Comparison of ENCODE assay signal across 1 cellular context in the genomic region with DNA sequence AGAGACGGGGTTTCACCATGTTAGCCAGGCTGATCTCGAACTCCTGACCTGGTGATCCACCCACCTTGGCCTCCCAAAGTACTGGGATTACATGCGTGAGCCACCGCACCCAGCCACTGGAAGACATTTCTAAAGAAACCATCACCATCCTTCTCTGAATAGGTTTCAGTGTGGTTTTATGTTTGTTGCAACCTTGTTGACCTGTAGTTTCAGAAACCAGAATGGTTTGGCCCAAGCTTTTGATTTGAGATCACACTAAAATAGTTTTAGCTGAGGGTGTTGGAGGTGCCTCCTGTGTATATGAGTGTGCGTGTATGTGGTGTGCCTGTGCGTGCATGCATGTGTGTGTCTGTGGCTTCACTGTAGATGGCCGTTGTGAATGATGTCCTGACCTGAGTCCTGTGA.
A peak's percentile ranks its signal among the peaks of the same experiment; 100 is the strongest.
TF ChIP-seq lines count a peak whose summit lies in the region.

No MANE protein-coding gene starts in this region.

TF ChIP-seq in GM12878, 131 proteins besides CTCF, POLR2A, EP300 and RAD21 (continued from another document):
- TF ChIP-seq, protein P1, sequence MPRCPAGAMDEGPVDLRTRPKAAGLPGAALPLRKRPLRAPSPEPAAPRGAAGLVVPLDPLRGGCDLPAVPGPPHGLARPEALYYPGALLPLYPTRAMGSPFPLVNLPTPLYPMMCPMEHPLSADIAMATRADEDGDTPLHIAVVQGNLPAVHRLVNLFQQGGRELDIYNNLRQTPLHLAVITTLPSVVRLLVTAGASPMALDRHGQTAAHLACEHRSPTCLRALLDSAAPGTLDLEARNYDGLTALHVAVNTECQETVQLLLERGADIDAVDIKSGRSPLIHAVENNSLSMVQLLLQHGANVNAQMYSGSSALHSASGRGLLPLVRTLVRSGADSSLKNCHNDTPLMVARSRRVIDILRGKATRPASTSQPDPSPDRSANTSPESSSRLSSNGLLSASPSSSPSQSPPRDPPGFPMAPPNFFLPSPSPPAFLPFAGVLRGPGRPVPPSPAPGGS (IDR thresholded peaks at IDR 0.05; ENCODE audit: borderline replicate concordance, insufficient read depth, low read depth, low read length, poor library complexity, severe bottlenecking), result peak; percentile 17
- TF ChIP-seq NR2C1 (IDR thresholded peaks at IDR 0.05) (no peak), KDM1A (IDR thresholded peaks at IDR 0.05; ENCODE audit: borderline replicate concordance) (no peak), PAX5 (IDR thresholded peaks at IDR 0.05; ENCODE audit: borderline replicate concordance, low read depth, low read length) (peak; percentile 78), WRNIP1 (IDR thresholded peaks at IDR 0.05; ENCODE audit: borderline replicate concordance, low read depth, low read length) (no peak), CBX5 (IDR thresholded peaks at IDR 0.05; ENCODE audit: low read depth) (no peak), CHD1 (IDR thresholded peaks at IDR 0.05; ENCODE audit: low read depth, low read length) (no peak), GABPA (IDR thresholded peaks at IDR 0.05; ENCODE audit: low read depth) (no peak), EZH2 (IDR thresholded peaks at IDR 0.05; ENCODE audit: borderline replicate concordance, control insufficient read depth, low read depth, low read length) (no peak), RELA (IDR thresholded peaks at IDR 0.05; ENCODE audit: borderline replicate concordance, partially characterized antibody) (no peak), SMC3 (IDR thresholded peaks at IDR 0.05; ENCODE audit: borderline replicate concordance, low read length) (no peak), ZSCAN29 (IDR thresholded peaks at IDR 0.05) (no peak)
- TF ChIP-seq, protein P2, sequence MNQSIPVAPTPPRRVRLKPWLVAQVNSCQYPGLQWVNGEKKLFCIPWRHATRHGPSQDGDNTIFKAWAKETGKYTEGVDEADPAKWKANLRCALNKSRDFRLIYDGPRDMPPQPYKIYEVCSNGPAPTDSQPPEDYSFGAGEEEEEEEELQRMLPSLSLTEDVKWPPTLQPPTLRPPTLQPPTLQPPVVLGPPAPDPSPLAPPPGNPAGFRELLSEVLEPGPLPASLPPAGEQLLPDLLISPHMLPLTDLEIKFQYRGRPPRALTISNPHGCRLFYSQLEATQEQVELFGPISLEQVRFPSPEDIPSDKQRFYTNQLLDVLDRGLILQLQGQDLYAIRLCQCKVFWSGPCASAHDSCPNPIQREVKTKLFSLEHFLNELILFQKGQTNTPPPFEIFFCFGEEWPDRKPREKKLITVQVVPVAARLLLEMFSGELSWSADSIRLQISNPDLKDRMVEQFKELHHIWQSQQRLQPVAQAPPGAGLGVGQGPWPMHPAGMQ (IDR thresholded peaks at IDR 0.05; ENCODE audit: borderline replicate concordance), result peak; percentile 63; the same call in 1 of the 2 replicates
- TF ChIP-seq, protein P3, sequence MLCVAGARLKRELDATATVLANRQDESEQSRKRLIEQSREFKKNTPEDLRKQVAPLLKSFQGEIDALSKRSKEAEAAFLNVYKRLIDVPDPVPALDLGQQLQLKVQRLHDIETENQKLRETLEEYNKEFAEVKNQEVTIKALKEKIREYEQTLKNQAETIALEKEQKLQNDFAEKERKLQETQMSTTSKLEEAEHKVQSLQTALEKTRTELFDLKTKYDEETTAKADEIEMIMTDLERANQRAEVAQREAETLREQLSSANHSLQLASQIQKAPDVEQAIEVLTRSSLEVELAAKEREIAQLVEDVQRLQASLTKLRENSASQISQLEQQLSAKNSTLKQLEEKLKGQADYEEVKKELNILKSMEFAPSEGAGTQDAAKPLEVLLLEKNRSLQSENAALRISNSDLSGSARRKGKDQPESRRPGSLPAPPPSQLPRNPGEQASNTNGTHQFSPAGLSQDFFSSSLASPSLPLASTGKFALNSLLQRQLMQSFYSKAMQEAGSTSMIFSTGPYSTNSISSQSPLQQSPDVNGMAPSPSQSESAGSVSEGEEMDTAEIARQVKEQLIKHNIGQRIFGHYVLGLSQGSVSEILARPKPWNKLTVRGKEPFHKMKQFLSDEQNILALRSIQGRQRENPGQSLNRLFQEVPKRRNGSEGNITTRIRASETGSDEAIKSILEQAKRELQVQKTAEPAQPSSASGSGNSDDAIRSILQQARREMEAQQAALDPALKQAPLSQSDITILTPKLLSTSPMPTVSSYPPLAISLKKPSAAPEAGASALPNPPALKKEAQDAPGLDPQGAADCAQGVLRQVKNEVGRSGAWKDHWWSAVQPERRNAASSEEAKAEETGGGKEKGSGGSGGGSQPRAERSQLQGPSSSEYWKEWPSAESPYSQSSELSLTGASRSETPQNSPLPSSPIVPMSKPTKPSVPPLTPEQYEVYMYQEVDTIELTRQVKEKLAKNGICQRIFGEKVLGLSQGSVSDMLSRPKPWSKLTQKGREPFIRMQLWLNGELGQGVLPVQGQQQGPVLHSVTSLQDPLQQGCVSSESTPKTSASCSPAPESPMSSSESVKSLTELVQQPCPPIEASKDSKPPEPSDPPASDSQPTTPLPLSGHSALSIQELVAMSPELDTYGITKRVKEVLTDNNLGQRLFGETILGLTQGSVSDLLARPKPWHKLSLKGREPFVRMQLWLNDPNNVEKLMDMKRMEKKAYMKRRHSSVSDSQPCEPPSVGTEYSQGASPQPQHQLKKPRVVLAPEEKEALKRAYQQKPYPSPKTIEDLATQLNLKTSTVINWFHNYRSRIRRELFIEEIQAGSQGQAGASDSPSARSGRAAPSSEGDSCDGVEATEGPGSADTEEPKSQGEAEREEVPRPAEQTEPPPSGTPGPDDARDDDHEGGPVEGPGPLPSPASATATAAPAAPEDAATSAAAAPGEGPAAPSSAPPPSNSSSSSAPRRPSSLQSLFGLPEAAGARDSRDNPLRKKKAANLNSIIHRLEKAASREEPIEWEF (IDR thresholded peaks at IDR 0.05; ENCODE audit: insufficient replicate concordance, low read depth, low read length), result no peak
- TF ChIP-seq, protein P4, sequence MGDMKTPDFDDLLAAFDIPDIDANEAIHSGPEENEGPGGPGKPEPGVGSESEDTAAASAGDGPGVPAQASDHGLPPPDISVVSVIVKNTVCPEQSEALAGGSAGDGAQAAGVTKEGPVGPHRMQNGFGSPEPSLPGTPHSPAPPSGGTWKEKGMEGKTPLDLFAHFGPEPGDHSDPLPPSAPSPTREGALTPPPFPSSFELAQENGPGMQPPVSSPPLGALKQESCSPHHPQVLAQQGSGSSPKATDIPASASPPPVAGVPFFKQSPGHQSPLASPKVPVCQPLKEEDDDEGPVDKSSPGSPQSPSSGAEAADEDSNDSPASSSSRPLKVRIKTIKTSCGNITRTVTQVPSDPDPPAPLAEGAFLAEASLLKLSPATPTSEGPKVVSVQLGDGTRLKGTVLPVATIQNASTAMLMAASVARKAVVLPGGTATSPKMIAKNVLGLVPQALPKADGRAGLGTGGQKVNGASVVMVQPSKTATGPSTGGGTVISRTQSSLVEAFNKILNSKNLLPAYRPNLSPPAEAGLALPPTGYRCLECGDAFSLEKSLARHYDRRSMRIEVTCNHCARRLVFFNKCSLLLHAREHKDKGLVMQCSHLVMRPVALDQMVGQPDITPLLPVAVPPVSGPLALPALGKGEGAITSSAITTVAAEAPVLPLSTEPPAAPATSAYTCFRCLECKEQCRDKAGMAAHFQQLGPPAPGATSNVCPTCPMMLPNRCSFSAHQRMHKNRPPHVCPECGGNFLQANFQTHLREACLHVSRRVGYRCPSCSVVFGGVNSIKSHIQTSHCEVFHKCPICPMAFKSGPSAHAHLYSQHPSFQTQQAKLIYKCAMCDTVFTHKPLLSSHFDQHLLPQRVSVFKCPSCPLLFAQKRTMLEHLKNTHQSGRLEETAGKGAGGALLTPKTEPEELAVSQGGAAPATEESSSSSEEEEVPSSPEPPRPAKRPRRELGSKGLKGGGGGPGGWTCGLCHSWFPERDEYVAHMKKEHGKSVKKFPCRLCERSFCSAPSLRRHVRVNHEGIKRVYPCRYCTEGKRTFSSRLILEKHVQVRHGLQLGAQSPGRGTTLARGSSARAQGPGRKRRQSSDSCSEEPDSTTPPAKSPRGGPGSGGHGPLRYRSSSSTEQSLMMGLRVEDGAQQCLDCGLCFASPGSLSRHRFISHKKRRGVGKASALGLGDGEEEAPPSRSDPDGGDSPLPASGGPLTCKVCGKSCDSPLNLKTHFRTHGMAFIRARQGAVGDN (IDR thresholded peaks at IDR 0.05), result peak; percentile 79
- TF ChIP-seq, protein P5, sequence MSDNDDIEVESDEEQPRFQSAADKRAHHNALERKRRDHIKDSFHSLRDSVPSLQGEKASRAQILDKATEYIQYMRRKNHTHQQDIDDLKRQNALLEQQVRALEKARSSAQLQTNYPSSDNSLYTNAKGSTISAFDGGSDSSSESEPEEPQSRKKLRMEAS (IDR thresholded peaks at IDR 0.05; ENCODE audit: low read depth, low read length), result no peak
